ENCODE assay signal across 12 cellular contexts in genomic region chr16:2028146-2028545, GRCh38. TPM values are rescaled to one million over a fixed set of nuclear protein-coding genes. Genes with fewer than 3 reads are reported as not detected.
DNase-seq lines count a peak whose midpoint lies in the region; ATAC-seq and TF ChIP-seq lines count a peak whose summit lies in the region.
"Had no signal": no experiment of that assay in that cellular context is flagged by ENCODE, and none has a peak within 500 bp of the region (broad histone marks: within the 10 kb centered on the region; RNA-seq: fewer than 3 reads in every experiment).

No MANE protein-coding gene starts in this region.

- H3K27ac Mint-ChIP-seq in activated naive CD8-positive, alpha-beta T cell = no peak overlapping the region
- H3K27ac Mint-ChIP-seq in activated naive CD8-positive, alpha-beta T cell treated with anti-CD3 and anti-CD28 coated beads, Interleukin-2, amount 50 U/mL, for 24 hours = no peak overlapping the region
- H3K27ac Mint-ChIP-seq in central memory CD8-positive, alpha-beta T cell (ENCODE audit: low read depth) = no peak overlapping the region
- H3K27ac Mint-ChIP-seq in type B pancreatic cell = no peak overlapping the region
- no peak overlapping the region for H3K27ac Mint-ChIP-seq in stimulated activated naive CD8-positive, alpha-beta T cell treated with anti-CD3 and anti-CD28 coated beads, Interleukin-15, amount 100 ng/mL, for 72 hours

- no peaks in the 10 kb centered on the region for H3K9me3 Mint-ChIP-seq in activated naive CD8-positive, alpha-beta T cell (ENCODE audit: low read depth)
- H3K9me3 Mint-ChIP-seq in activated naive CD8-positive, alpha-beta T cell treated with anti-CD3 and anti-CD28 coated beads, Interleukin-2, amount 50 U/mL, for 24 hours = no peaks in the 10 kb centered on the region
- H3K9me3 Mint-ChIP-seq in central memory CD8-positive, alpha-beta T cell = no peaks in the 10 kb centered on the region
- H3K9me3 Mint-ChIP-seq in type B pancreatic cell = no peaks in the 10 kb centered on the region
- H3K9me3 Mint-ChIP-seq in stimulated activated naive CD8-positive, alpha-beta T cell treated with anti-CD3 and anti-CD28 coated beads, Interleukin-15, amount 100 ng/mL, for 72 hours = no peaks in the 10 kb centered on the region

- H3K4me1 Mint-ChIP-seq in activated naive CD8-positive, alpha-beta T cell (ENCODE audit: low read depth) = peaks cover 12% of the 10 kb centered on the region
- H3K4me1 Mint-ChIP-seq in activated naive CD8-positive, alpha-beta T cell treated with anti-CD3 and anti-CD28 coated beads, Interleukin-2, amount 50 U/mL, for 24 hours = peaks cover 13% of the 10 kb centered on the region
- H3K4me1 Mint-ChIP-seq in central memory CD8-positive, alpha-beta T cell = peaks cover 5% of the 10 kb centered on the region
- peaks cover 12% of the 10 kb centered on the region for H3K4me1 Mint-ChIP-seq in type B pancreatic cell (ENCODE audit: unreplicated experiment)
- peaks cover 20% of the 10 kb centered on the region for H3K4me1 Mint-ChIP-seq in stimulated activated naive CD8-positive, alpha-beta T cell treated with anti-CD3 and anti-CD28 coated beads, Interleukin-15, amount 100 ng/mL, for 72 hours

- H3K4me3 Mint-ChIP-seq in activated naive CD8-positive, alpha-beta T cell = peak overlapping the region; percentile 78
- no peak overlapping the region for H3K4me3 Mint-ChIP-seq in activated naive CD8-positive, alpha-beta T cell treated with anti-CD3 and anti-CD28 coated beads, Interleukin-2, amount 50 U/mL, for 24 hours
- H3K4me3 Mint-ChIP-seq in central memory CD8-positive, alpha-beta T cell = peak overlapping the region; percentile 63
- peak overlapping the region; percentile 87 for H3K4me3 Mint-ChIP-seq in type B pancreatic cell
- H3K4me3 Mint-ChIP-seq in stimulated activated naive CD8-positive, alpha-beta T cell treated with anti-CD3 and anti-CD28 coated beads, Interleukin-15, amount 100 ng/mL, for 72 hours = no peak overlapping the region

- ATAC-seq in activated naive CD8-positive, alpha-beta T cell treated with anti-CD3 and anti-CD28 coated beads, Interleukin-2, amount 50 U/mL, for 24 hours = no peak
- no peak for ATAC-seq in central memory CD8-positive, alpha-beta T cell (replicated peaks; ENCODE audit: extremely low read depth, poor library complexity, severe bottlenecking)
- no peak for ATAC-seq in stimulated activated naive CD8-positive, alpha-beta T cell treated with anti-CD3 and anti-CD28 coated beads, Interleukin-15, amount 100 ng/mL, for 72 hours

- H3K27me3 Mint-ChIP-seq in activated naive CD8-positive, alpha-beta T cell = no peaks in the 10 kb centered on the region
- H3K27me3 Mint-ChIP-seq in activated naive CD8-positive, alpha-beta T cell treated with anti-CD3 and anti-CD28 coated beads, Interleukin-2, amount 50 U/mL, for 24 hours = peaks cover 9% of the 10 kb centered on the region
- H3K27me3 Mint-ChIP-seq in central memory CD8-positive, alpha-beta T cell = peaks cover under 1% of the 10 kb centered on the region
- peaks cover 14% of the 10 kb centered on the region for H3K27me3 Mint-ChIP-seq in type B pancreatic cell
- H3K27me3 Mint-ChIP-seq in stimulated activated naive CD8-positive, alpha-beta T cell treated with anti-CD3 and anti-CD28 coated beads, Interleukin-15, amount 100 ng/mL, for 72 hours = peaks cover 29% of the 10 kb centered on the region

- no peaks in the 10 kb centered on the region for H3K9me3 ChIP-seq in mesodermal cell (ENCODE audit: control insufficient read depth, low read length)
- H3K9me3 ChIP-seq: BE2C had no signal

- DNase-seq in activated naive CD8-positive, alpha-beta T cell treated with anti-CD3 and anti-CD28 coated beads, Interleukin-2, amount 50 U/mL, for 24 hours = no peak
- DNase-seq in central memory CD8-positive, alpha-beta T cell (ENCODE audit: low spot score in 2 of 2) = no peak
- DNase-seq in type B pancreatic cell (ENCODE audit: extremely low spot score, unreplicated experiment) = no peak
- no peak for DNase-seq in NCI-H146 treated with DMSO at 0.1 percent for 48 hours (lab: John Stamatoyannopoulos, UW; ENCODE audit: unreplicated experiment)
- no peak for DNase-seq in stimulated activated naive CD8-positive, alpha-beta T cell treated with anti-CD3 and anti-CD28 coated beads, Interleukin-15, amount 100 ng/mL, for 72 hours
- DNase-seq in GF-D8 (lab: John Stamatoyannopoulos, UW) = no peak
- DNase-seq: activated T-cell treated with anti-CD3 and anti-CD28 coated beads for 4 hours, BE2C, NCI-H510A treated with DMSO at 0.1 percent for 48 hours had no signal

- H3K4me1 ChIP-seq in mesodermal cell (ENCODE audit: control insufficient read depth, insufficient read depth, low read length, poor library complexity, severe bottlenecking) = peaks cover 37% of the 10 kb centered on the region

- TF ChIP-seq CTCF in type B pancreatic cell (conservative IDR thresholded peaks at IDR 0.05) = no peak

- no peak overlapping the region for H3K27ac ChIP-seq in mesodermal cell (ENCODE audit: low read depth, low read length, severe bottlenecking)

- no peaks in the 10 kb centered on the region for H3K36me3 Mint-ChIP-seq in activated naive CD8-positive, alpha-beta T cell
- no peaks in the 10 kb centered on the region for H3K36me3 Mint-ChIP-seq in activated naive CD8-positive, alpha-beta T cell treated with anti-CD3 and anti-CD28 coated beads, Interleukin-2, amount 50 U/mL, for 24 hours (ENCODE audit: low read depth)
- H3K36me3 Mint-ChIP-seq in central memory CD8-positive, alpha-beta T cell (ENCODE audit: insufficient read depth) = peaks cover 3% of the 10 kb centered on the region
- H3K36me3 Mint-ChIP-seq in type B pancreatic cell = no peaks in the 10 kb centered on the region

- peaks cover 27% of the 10 kb centered on the region for H3K36me3 ChIP-seq in mesodermal cell (ENCODE audit: control insufficient read depth, insufficient read depth, low read length)
- H3K36me3 ChIP-seq: BE2C had no signal

- peak overlapping the region; percentile 62 for H3K4me3 ChIP-seq in mesodermal cell (ENCODE audit: extremely low read depth, insufficient read depth, low read length, poor library complexity, severe bottlenecking)

- WGBS in mesodermal cell (ENCODE audit: insufficient coverage in 2 of 2), 2 experiments = 92 to 100% methylated on average over 1 to 3 of the region's 3 CpGs

RNA-seq across cellular contexts. Expression of gene NHERF2, which starts 1.4 kb away (rescaled TPM):
- polyA plus RNA-seq in mesodermal cell (2013, experiment 1 of 2) = 43.9 TPM
- 36.7 TPM for polyA plus RNA-seq in mesodermal cell (2013, experiment 2 of 2)
- total RNA-seq in type B pancreatic cell (ENCODE audit: low replicate concordance) = 23.3 and 23.4 TPM in 2 replicates

RNA-seq across cellular contexts. Expression of gene NPW, which starts 8.6 kb away (rescaled TPM):
- 17.5 TPM for polyA plus RNA-seq in mesodermal cell (2013, experiment 1 of 2)
- polyA plus RNA-seq in mesodermal cell (2013, experiment 2 of 2) = 18.2 TPM
- 3.9 and 4.7 TPM in 2 replicates for total RNA-seq in type B pancreatic cell (ENCODE audit: low replicate concordance)
- total RNA-seq: cerebellum had no signal

RNA-seq across cellular contexts. Expression of gene ZNF598, which starts 18.5 kb away (rescaled TPM):
- 27.4 TPM for polyA plus RNA-seq in mesodermal cell (2013, experiment 1 of 2)
- polyA plus RNA-seq in mesodermal cell (2013, experiment 2 of 2) = 23.7 TPM
- total RNA-seq in type B pancreatic cell (ENCODE audit: low replicate concordance) = 43.9 and 46.1 TPM in 2 replicates

RNA-seq across cellular contexts. Expression of gene NTHL1, which starts 19.5 kb away (rescaled TPM):
- polyA plus RNA-seq in mesodermal cell (2013, experiment 1 of 2) = 28.3 TPM
- polyA plus RNA-seq in mesodermal cell (2013, experiment 2 of 2) = 25.3 TPM
- 18.1 and 37.6 TPM in 2 replicates for total RNA-seq in type B pancreatic cell (ENCODE audit: low replicate concordance)

RNA-seq across cellular contexts. Expression of gene TSC2, which starts 19.6 kb away (rescaled TPM):
- 74.3 TPM for polyA plus RNA-seq in mesodermal cell (2013, experiment 1 of 2)
- 65.0 TPM for polyA plus RNA-seq in mesodermal cell (2013, experiment 2 of 2)
- total RNA-seq in type B pancreatic cell (ENCODE audit: low replicate concordance) = 131 and 208 TPM in 2 replicates

Comparison
In these comparisons a context has a peak if more than half of its experiments do, and no peak if none do; other contexts are left out.
1. H3K4me3 Mint-ChIP-seq: peak in activated naive CD8-positive, alpha-beta T cell (single experiment), central memory CD8-positive, alpha-beta T cell (single experiment) and type B pancreatic cell (single experiment); none in activated naive CD8-positive, alpha-beta T cell treated with anti-CD3 and anti-CD28 coated beads, Interleukin-2, amount 50 U/mL, for 24 hours (single experiment) and stimulated activated naive CD8-positive, alpha-beta T cell treated with anti-CD3 and anti-CD28 coated beads, Interleukin-15, amount 100 ng/mL, for 72 hours (0 of 2).